In genomic region chr15:51267714-51268105, GRCh38 we compare ENCODE assay signal across 9 cellular contexts.
DNase-seq lines count a peak whose midpoint lies in the region; ATAC-seq and TF ChIP-seq lines count a peak whose summit lies in the region.
"Had no signal": no experiment of that assay in that cellular context is flagged by ENCODE, and none has a peak within 500 bp of the region (broad histone marks: within the 10 kb centered on the region; RNA-seq: fewer than 3 reads in every experiment).

No MANE protein-coding gene starts in this region.

- H4K8ac ChIP-seq in IMR-90 (ENCODE audit: low read depth in 2 of 2, low read length in 2 of 2): no peak overlapping the region

- peak; percentile 37 for DNase-seq in 8988T
- DNase-seq in IMR-90: no peak
- DNase-seq in dorsolateral prefrontal cortex: peak in 4 of 10 donors; percentile 20 to 56 (median 38)
- DNase-seq in midbrain (lab: John Stamatoyannopoulos, UW): peak; percentile 35
- no peak for DNase-seq in D341Med (ENCODE audit: low spot score)
- DNase-seq: NCI-H226 had no signal

- H4K5ac ChIP-seq in IMR-90 (ENCODE audit: low read depth, low read length): no peak overlapping the region

- no peak overlapping the region for H4K91ac ChIP-seq in IMR-90 (ENCODE audit: insufficient read depth, low read depth, low read length)

- POLR2A ChIA-PET in IMR-90 (lab: Charles Lee; ENCODE audit: unreplicated experiment): no interaction called here

- H2AK9ac ChIP-seq in IMR-90 (replicated peaks; ENCODE audit: low read depth, low read length, poor library complexity): no peak overlapping the region

- H3K4me1 ChIP-seq in IMR-90 (ENCODE audit: control insufficient read depth, insufficient read depth, low read length): no peaks in the 10 kb centered on the region

- H3K18ac ChIP-seq in IMR-90 (ENCODE audit: low read depth, low read length): no peak overlapping the region

- no peaks in the 10 kb centered on the region; the same call in 1 of the 2 replicates for H4K20me1 ChIP-seq in IMR-90 (ENCODE audit: insufficient read depth, low read length)

- no peak overlapping the region for H2BK15ac ChIP-seq in IMR-90 (ENCODE audit: low read depth, low read length)

- no peaks in the 10 kb centered on the region for H3K79me1 ChIP-seq in IMR-90 (ENCODE audit: low read depth in 1 of 2, low read length in 2 of 2)

- in situ Hi-C loops in IMR-90 (cut with MboI; ENCODE audit: low sequenced_read_pairs): no loop called here

- H3K36me3 ChIP-seq in IMR-90 (ENCODE audit: control insufficient read depth, insufficient read depth, low read length): no peaks in the 10 kb centered on the region

- no peak overlapping the region for H3K56ac ChIP-seq in IMR-90 (ENCODE audit: extremely low read depth, insufficient read depth, low read length)

- H2AFZ ChIP-seq in IMR-90 (replicated peaks; ENCODE audit: low read length, poor library complexity): peak overlapping the region; percentile 61

- no peaks in the 10 kb centered on the region; the same call in none of the 2 replicates for H3K9me3 ChIP-seq in IMR-90 (ENCODE audit: control insufficient read depth, insufficient read depth, low read length)

- dilution Hi-C loops in IMR-90 (cut with HindIII; ENCODE audit: low sequenced_read_pairs, unreplicated experiment): no loop called here

- H2AK5ac ChIP-seq in IMR-90 (ENCODE audit: low read depth, low read length): no peak overlapping the region

- CTCF ChIA-PET in IMR-90 (lab: Yijun Ruan, JAX): interaction anchor here (0.6 to 1.3 kb wide), 2 partner anchors 14 to 376 kb away, joined by 4 to 6 read pairs; no protein-coding TSS in a partner anchor

- H3K27ac ChIP-seq in IMR-90 (ENCODE audit: insufficient read depth, low read length) (no peak overlapping the region), dorsolateral prefrontal cortex (peak overlapping the region in 34 of 59 donors; percentile 6 to 79 (median 48))

- H3K9ac ChIP-seq in IMR-90 (ENCODE audit: low read depth, low read length): no peak overlapping the region

- no peak for TF ChIP-seq CTCF in IMR-90 (conservative IDR thresholded peaks at IDR 0.05; ENCODE audit: low read depth, low read length)
- TF ChIP-seq CTCF in dorsolateral prefrontal cortex (IDR thresholded peaks at IDR 0.05 in 54 of 56, conservative IDR thresholded peaks at IDR 0.05 in 2 of 56; ENCODE audit: low read depth in 1 of 56, partially characterized antibody in 56 of 56): no peak

- H3K4me2 ChIP-seq in IMR-90 (ENCODE audit: low read depth, low read length): peak overlapping the region; percentile 24; the same call in 1 of the 2 replicates

- no peak overlapping the region for H2BK20ac ChIP-seq in IMR-90 (ENCODE audit: low read depth, low read length)

- H3K4me3 ChIP-seq in IMR-90 (ENCODE audit: insufficient read depth, low read depth, low read length) (peak overlapping the region; percentile 6; the same call in 1 of the 2 replicates), dorsolateral prefrontal cortex (peak overlapping the region; percentile 35 to 79 (median 66))

- ATAC-seq in IMR-90 (ENCODE audit: low read depth) (peak; percentile 78), GM18498 (IDR thresholded peaks at IDR 0.05; ENCODE audit: unreplicated experiment) (no peak), GM21515 (IDR thresholded peaks at IDR 0.05; ENCODE audit: unreplicated experiment) (no peak), HG03108 (IDR thresholded peaks at IDR 0.05; ENCODE audit: unreplicated experiment) (no peak)

- no peak overlapping the region for H3K23ac ChIP-seq in IMR-90 (ENCODE audit: low read depth, low read length)

- no peak overlapping the region for H2BK120ac ChIP-seq in IMR-90 (ENCODE audit: low read depth, low read length)

- intact Hi-C loops in IMR-90 (cut with micrococcal nuclease) (no loop called here), dorsolateral prefrontal cortex (cut with DNase I) (loop anchor here in 1 of 2 donors (10.0 kb wide), 1 partner anchor 63 kb away; no protein-coding TSS in a partner anchor)

- H3K4ac ChIP-seq in IMR-90 (ENCODE audit: low read depth, low read length): no peak overlapping the region

- H2BK5ac ChIP-seq in IMR-90 (ENCODE audit: low read depth, low read length, poor library complexity, severe bottlenecking): no peak overlapping the region

- no peak for TF ChIP-seq RAD21 in IMR-90 (IDR thresholded peaks at IDR 0.05; ENCODE audit: low read length)

- H3K9me1 ChIP-seq in IMR-90 (ENCODE audit: insufficient read depth, low read length): no peaks in the 10 kb centered on the region

- no CpG with 5 or more reads among the region's 11 CpGs for WGBS in IMR-90 (ENCODE audit: extremely low coverage in 2 of 2, insufficient read length in 1 of 2), 2 experiments

- no TSS peak for BruUV-seq in IMR-90 (replicated peaks; lab: Mats Ljungman, UMichigan)

- H3K14ac ChIP-seq in IMR-90 (replicated peaks; ENCODE audit: low read depth, low read length): no peak overlapping the region

- peaks cover 72% of the 10 kb centered on the region for H3K27me3 ChIP-seq in IMR-90 (ENCODE audit: control insufficient read depth, insufficient read depth, low read length)
- H3K27me3 ChIP-seq in dorsolateral prefrontal cortex: no peaks in the 10 kb centered on the region

- TF ChIP-seq POLR2A in IMR-90 (IDR thresholded peaks at IDR 0.05; ENCODE audit: low read depth, low read length): no peak

TF ChIP-seq in IMR-90, 13 proteins besides CTCF, POLR2A, EP300 and RAD21:
- TF ChIP-seq MXI1 (IDR thresholded peaks at IDR 0.05; ENCODE audit: borderline replicate concordance, low read depth, low read length) (no peak), FOS (IDR thresholded peaks at IDR 0.05; ENCODE audit: low read depth, low read length) (no peak), MAZ (IDR thresholded peaks at IDR 0.05; ENCODE audit: borderline replicate concordance, low read depth, low read length) (no peak), BHLHE40 (IDR thresholded peaks at IDR 0.05; ENCODE audit: low read depth, low read length) (no peak), USF2 (IDR thresholded peaks at IDR 0.05; ENCODE audit: low read depth, low read length) (no peak), NFE2L2 (IDR thresholded peaks at IDR 0.05; ENCODE audit: low read depth, low read length) (no peak), MAFK (IDR thresholded peaks at IDR 0.05; ENCODE audit: low read depth, low read length) (no peak), RFX5 (IDR thresholded peaks at IDR 0.05; ENCODE audit: low read depth, low read length) (no peak), RCOR1 (IDR thresholded peaks at IDR 0.05; ENCODE audit: insufficient replicate concordance, low read length) (no peak), CHD1 (IDR thresholded peaks at IDR 0.05; ENCODE audit: low read depth, low read length) (no peak), SMC3 (IDR thresholded peaks at IDR 0.05; ENCODE audit: low read depth, low read length) (no peak), CEBPB (IDR thresholded peaks at IDR 0.05; ENCODE audit: low read depth, low read length) (no peak), ELK1 (IDR thresholded peaks at IDR 0.05; ENCODE audit: borderline replicate concordance, low read depth, low read length) (no peak)

Comparison
In these comparisons a context has a peak if more than half of its experiments do, and no peak if none do; other contexts are left out.
1. DNase-seq: peak in 8988T (single experiment) and midbrain (single experiment); none in IMR-90 (single experiment) and D341Med (single experiment).